In the genomic region with DNA sequence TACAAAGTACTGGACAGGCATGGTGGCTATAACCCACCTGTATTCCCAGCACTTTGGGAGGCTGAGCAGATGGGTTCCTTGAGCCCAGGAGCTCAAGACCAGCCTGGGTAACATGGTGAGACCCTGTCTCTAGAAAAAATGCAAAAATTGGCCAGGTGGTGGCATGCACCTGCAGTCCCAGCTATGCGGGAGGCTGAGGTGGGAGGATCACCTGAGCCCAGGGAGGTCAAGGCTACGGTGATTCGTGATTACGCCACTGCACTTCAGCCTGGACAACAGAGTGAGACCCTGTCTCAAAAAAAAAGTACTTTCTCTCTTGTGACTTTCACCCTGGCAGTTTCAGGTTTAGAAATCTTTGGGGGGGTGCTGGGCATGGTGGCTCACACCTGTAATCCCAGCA, we compare ENCODE assay signal across 26 cellular contexts. TPM values are rescaled to one million over a fixed set of nuclear protein-coding genes. Genes with fewer than 3 reads are reported as not detected.
"Had no signal": no experiment of that assay in that cellular context is flagged by ENCODE, and none has a peak within 500 bp of the region (broad histone marks: within the 10 kb centered on the region; RNA-seq: fewer than 3 reads in every experiment).

No MANE protein-coding gene starts in this region.

- DNase-seq: activated CD4-positive, alpha-beta memory T cell treated with anti-CD3 and anti-CD28 coated beads for 36 hours; activated CD4-positive, alpha-beta T cell treated with anti-CD3 and anti-CD28 coated beads, Interleukin-2, amount 10 ng/mL, durations not matched to agents 7 days and 5 days; activated CD4-positive, CD25-positive, alpha-beta regulatory T cell; activated CD8-positive, alpha-beta memory T cell treated with anti-CD3 and anti-CD28 coated beads for 24 hours; activated effector memory CD4-positive, alpha-beta T cell treated with anti-CD3 and anti-CD28 coated beads, Interleukin-2, amount 50 U/mL, for 16 hours; activated naive CD4-positive, alpha-beta T cell treated with Interleukin-2 at 50 U/mL for 16 hours; activated naive CD8-positive, alpha-beta T cell treated with anti-CD3 and anti-CD28 coated beads, Interleukin-2, amount 50 U/mL, for 24 hours; activated T-cell treated with anti-CD3 and anti-CD28 coated beads, Interleukin-2, amount 50 U/mL, for 4 hours; amniotic stem cell; Kasumi-1; NCI-H1105 treated with DMSO at 0.1 percent for 48 hours; NCI-H1436 treated with DMSO at 0.1 percent for 48 hours; NCI-H187; NCI-H2081; NCI-H446; NCI-H524; PC-3; SIG-M5; T-cell; T-helper 2 cell; T1000 had no signal

- H3K4me3 Mint-ChIP-seq: activated CD4-positive, alpha-beta memory T cell treated with anti-CD3 and anti-CD28 coated beads for 36 hours; activated CD4-positive, alpha-beta T cell treated with anti-CD3 and anti-CD28 coated beads, Interleukin-2, amount 10 ng/mL, durations not matched to agents 7 days and 5 days; activated naive CD8-positive, alpha-beta T cell treated with anti-CD3 and anti-CD28 coated beads, Interleukin-2, amount 50 U/mL, for 24 hours; activated T-cell treated with anti-CD3 and anti-CD28 coated beads, Interleukin-2, amount 50 U/mL, for 4 hours; brain; central memory CD8-positive, alpha-beta T cell; T-cell had no signal

- H3K27me3 ChIP-seq: ascending aorta had no signal

- ATAC-seq: activated naive CD4-positive, alpha-beta T cell treated with anti-CD3 and anti-CD28 coated beads, Interleukin-2, amount 50 U/mL, for 72 hours; activated naive CD8-positive, alpha-beta T cell treated with anti-CD3 and anti-CD28 coated beads, Interleukin-2, amount 50 U/mL, for 24 hours; activated T-cell treated with anti-CD3 and anti-CD28 coated beads, Interleukin-2, amount 50 U/mL, for 4 hours; PC-3; T-cell had no signal

- H3K27ac Mint-ChIP-seq: activated CD4-positive, alpha-beta memory T cell treated with anti-CD3 and anti-CD28 coated beads for 36 hours; activated naive CD8-positive, alpha-beta T cell treated with anti-CD3 and anti-CD28 coated beads, Interleukin-2, amount 50 U/mL, for 24 hours; brain had no signal

- H3K4me1 Mint-ChIP-seq: brain had no signal

- H3K4me3 ChIP-seq: ascending aorta, SK-N-MC had no signal

- H3K9me3 Mint-ChIP-seq: activated CD4-positive, alpha-beta memory T cell treated with anti-CD3 and anti-CD28 coated beads for 36 hours; activated CD4-positive, alpha-beta T cell treated with anti-CD3 and anti-CD28 coated beads, Interleukin-2, amount 10 ng/mL, durations not matched to agents 7 days and 5 days; activated naive CD4-positive, alpha-beta T cell treated with anti-CD3 and anti-CD28 coated beads, Interleukin-2, amount 50 U/mL, for 72 hours; activated naive CD8-positive, alpha-beta T cell treated with anti-CD3 and anti-CD28 coated beads, Interleukin-2, amount 50 U/mL, for 24 hours; activated T-cell treated with anti-CD3 and anti-CD28 coated beads, Interleukin-2, amount 50 U/mL, for 4 hours; brain; central memory CD8-positive, alpha-beta T cell; T-cell had no signal

- H3K27me3 Mint-ChIP-seq: activated CD4-positive, alpha-beta memory T cell treated with anti-CD3 and anti-CD28 coated beads for 36 hours; activated CD4-positive, alpha-beta T cell treated with anti-CD3 and anti-CD28 coated beads, Interleukin-2, amount 10 ng/mL, durations not matched to agents 7 days and 5 days; activated naive CD8-positive, alpha-beta T cell treated with anti-CD3 and anti-CD28 coated beads, Interleukin-2, amount 50 U/mL, for 24 hours; brain; central memory CD8-positive, alpha-beta T cell; T-cell had no signal

- H3K27ac ChIP-seq: ascending aorta, SK-N-MC had no signal

- H3K4me1 ChIP-seq: ascending aorta had no signal

- H3K9me3 ChIP-seq: ascending aorta had no signal

RNA-seq across cellular contexts. Expression of a gene that starts 43.0 kb away (rescaled TPM):
- total RNA-seq: ascending aorta had no signal
